In the genomic region with DNA sequence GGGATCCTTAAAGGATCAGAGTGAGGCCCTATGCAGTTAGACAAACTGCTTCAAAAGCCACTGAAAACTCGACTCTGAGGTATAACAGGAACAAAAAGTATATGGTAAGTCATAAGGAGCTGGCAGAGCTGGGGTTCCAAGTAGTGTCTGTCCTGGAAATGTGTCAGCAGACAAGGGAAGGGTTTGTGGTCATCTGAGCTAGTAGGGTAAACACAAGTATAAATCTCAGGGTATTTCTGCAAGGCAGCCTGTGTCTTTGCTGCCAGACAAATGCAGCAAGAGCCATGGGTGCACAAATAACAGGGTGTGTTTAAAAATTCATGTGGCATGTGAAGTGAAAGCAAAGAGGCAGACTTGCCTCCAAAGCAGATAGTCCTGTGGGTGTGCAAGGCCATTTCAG, we compare ENCODE assay signal across 15 cellular contexts.
"Had no signal": no experiment of that assay in that cellular context is flagged by ENCODE, and none has a peak within 500 bp of the region (broad histone marks: within the 10 kb centered on the region; RNA-seq: fewer than 3 reads in every experiment).

No MANE protein-coding gene starts in this region.

- H3K36me3 ChIP-seq: adrenal gland, gastroesophageal sphincter, heart right ventricle, neutrophil, stomach had no signal

- DNase-seq: activated CD4-positive, alpha-beta T cell treated with anti-CD3 and anti-CD28 coated beads, Interleukin-2, amount 50 U/mL, for 4 hours; activated gamma-delta T cell treated with Interleukin-2 at 50 U/mL for 16 hours; adrenal gland; heart right ventricle; kidney glomerular epithelial cell; left ventricle myocardium superior; small intestine; stimulated activated CD4-positive, alpha-beta T cell treated with anti-CD3 and anti-CD28 coated beads, Interleukin-15, amount 100 ng/mL, for 24 hours; stimulated activated CD4-positive, alpha-beta T cell treated with anti-CD3 and anti-CD28 coated beads, Interleukin-2, amount 100 ng/mL, for 48 hours; stomach had no signal

- H3K27ac ChIP-seq: adrenal gland, epithelial cell of prostate, gastroesophageal sphincter, heart right ventricle, neutrophil had no signal

- ATAC-seq: activated naive CD4-positive, alpha-beta T cell treated with anti-CD3 and anti-CD28 coated beads, Interleukin-2, amount 50 U/mL, for 72 hours; gastroesophageal sphincter; heart right ventricle; left ventricle myocardium superior; natural killer cell treated with Interleukin-12 subunit alpha and Interleukin-12 subunit beta and Interleukin-15 and Interleukin-18, amount 100 ng/mL, for 72 hours had no signal

- H3K27me3 ChIP-seq: adrenal gland, gastroesophageal sphincter, heart right ventricle, neutrophil, stomach had no signal

- H3K4me3 ChIP-seq: adrenal gland, gastroesophageal sphincter, heart right ventricle, stomach had no signal

- H3K4me1 ChIP-seq: adrenal gland, gastroesophageal sphincter, heart right ventricle had no signal

- H3K9me3 ChIP-seq: gastroesophageal sphincter, neutrophil, stomach had no signal
